ENCODE assay signal across 8 cellular contexts in genomic region chr2:64698668-64699444, GRCh38.
DNase-seq lines count a peak whose midpoint lies in the region; ATAC-seq and TF ChIP-seq lines count a peak whose summit lies in the region.

No MANE protein-coding gene starts in this region.

- ATAC-seq in GM19438 (IDR thresholded peaks at IDR 0.05; ENCODE audit: low read depth, unreplicated experiment) (peak; percentile 83), HG03432 (IDR thresholded peaks at IDR 0.05; ENCODE audit: unreplicated experiment) (peak; percentile 91)

- H3K4me3 ChIP-seq in astrocyte of the cerebellum (ENCODE audit: low read depth, low read length) = no peak overlapping the region
- no peak overlapping the region for H3K4me3 ChIP-seq in skeletal muscle cell (ENCODE audit: low read depth, low read length)

- DNase-seq in COLO829 (ENCODE audit: low spot score) (peak; percentile 73), astrocyte of the cerebellum (ENCODE audit: low read depth) (peak; percentile 55), skeletal muscle cell (ENCODE audit: low read depth) (peak; percentile 56), iPS-NIHi11 (ENCODE audit: low spot score) (no peak)
- no peak for DNase-seq in stimulated activated CD8-positive, alpha-beta memory T cell treated with anti-CD3 and anti-CD28 coated beads, Interleukin-4, amount 100 ng/mL, for 48 hours
- DNase-seq in activated CD4-positive, CD25-positive, alpha-beta regulatory T cell (lab: John Stamatoyannopoulos, UW) = no peak

- in situ Hi-C loops in astrocyte of the cerebellum (cut with HindIII; ENCODE audit: low sequenced_read_pairs) = no loop called here

- no peak for TF ChIP-seq CTCF in astrocyte of the cerebellum (IDR thresholded peaks at IDR 0.05; ENCODE audit: low read depth, low read length, missing control alignments)

Comparison
In these comparisons a context has a peak if more than half of its experiments do, and no peak if none do; other contexts are left out.
1. DNase-seq: peak in COLO829 (single experiment), astrocyte of the cerebellum (single experiment) and skeletal muscle cell (single experiment); none in stimulated activated CD8-positive, alpha-beta memory T cell treated with anti-CD3 and anti-CD28 coated beads, Interleukin-4, amount 100 ng/mL, for 48 hours (single experiment), iPS-NIHi11 (single experiment) and activated CD4-positive, CD25-positive, alpha-beta regulatory T cell (0 of 4).